Comparison of ENCODE assay signal across 16 cellular contexts in genomic region chr14:104373855-104374717, GRCh38.
DNase-seq lines count a peak whose midpoint lies in the region; ATAC-seq and TF ChIP-seq lines count a peak whose summit lies in the region.
"Had no signal": no experiment of that assay in that cellular context is flagged by ENCODE, and none has a peak within 500 bp of the region (broad histone marks: within the 10 kb centered on the region; RNA-seq: fewer than 3 reads in every experiment).

No MANE protein-coding gene starts in this region.

- H2BK15ac ChIP-seq in neuronal stem cell (ENCODE audit: low read length), result peak overlapping the region; percentile 77

- H2BK12ac ChIP-seq in neuronal stem cell (ENCODE audit: low read length), result peak overlapping the region; percentile 95

- H3K9ac ChIP-seq in neuronal stem cell (ENCODE audit: low read depth, low read length, poor library complexity), result peak overlapping the region; percentile 16

- no peak for ATAC-seq in Right ventricle myocardium inferior
- ATAC-seq in left ventricle myocardium superior, result no peak
- no peak for ATAC-seq in HG03045 (IDR thresholded peaks at IDR 0.05; ENCODE audit: unreplicated experiment)
- ATAC-seq: GM12878 had no signal

- no peak overlapping the region for H4K8ac ChIP-seq in neuronal stem cell (ENCODE audit: low read depth, low read length)

- no peak for TF ChIP-seq CTCF in HEK293 (tag by site-specific recombination; IDR thresholded peaks at IDR 0.05)
- no peak for TF ChIP-seq CTCF in endothelial cell (IDR thresholded peaks at IDR 0.05; ENCODE audit: unreplicated experiment)

- peak overlapping the region; percentile 80 for H2BK5ac ChIP-seq in neuronal stem cell (ENCODE audit: low read length)

- H4K91ac ChIP-seq in neuronal stem cell (ENCODE audit: low read depth, low read length, poor library complexity), result peak overlapping the region; percentile 79

- POLR2A ChIA-PET in HEK293 (lab: Yijun Ruan, JAX), result no interaction called here

- no peak overlapping the region for H3K4me2 ChIP-seq in neuronal stem cell (ENCODE audit: insufficient read depth, low read length, poor library complexity, severe bottlenecking)

- H3K23ac ChIP-seq in neuronal stem cell (ENCODE audit: low read depth, low read length, poor library complexity), result peak overlapping the region; percentile 53

- H3K36me3 ChIP-seq in HEK293 (ENCODE audit: control insufficient read depth in 2 of 2, insufficient read depth in 1 of 2, low read length in 2 of 2) (no peaks in the 10 kb centered on the region), neuronal stem cell (replicated peaks in 1 of 2; ENCODE audit: control insufficient read depth in 2 of 2, insufficient read depth in 2 of 2, low read length in 2 of 2) (no peaks in the 10 kb centered on the region)
- H3K36me3 ChIP-seq: HAP-1 had no signal

- H3K9me3 Mint-ChIP-seq in endothelial cell (ENCODE audit: unreplicated experiment), result no peaks in the 10 kb centered on the region

- DNase-seq in Right ventricle myocardium inferior (ENCODE audit: missing footprints) (peak; percentile 58), cardiac septum (ENCODE audit: low spot score) (no peak), left ventricle myocardium superior (peak; percentile 10), neuronal stem cell (ENCODE audit: low spot score) (no peak), endothelial cell (ENCODE audit: low spot score) (no peak)
- DNase-seq in activated CD4-positive, alpha-beta T cell treated with anti-CD3 and anti-CD28 coated beads for 1 hour, result no peak
- DNase-seq: ACHN; CD4-positive, alpha-beta memory T cell; GOT3; IMR-90 had no signal

- CTCF ChIA-PET in HEK293 (lab: Yijun Ruan, JAX), result no interaction called here

- peak overlapping the region; percentile 90 for H2AK5ac ChIP-seq in neuronal stem cell (ENCODE audit: low read depth, low read length)

- intact Hi-C loops in Right ventricle myocardium inferior (cut with DNase I) (no loop called here), cardiac septum (cut with DNase I) (no loop called here), left ventricle myocardium superior (cut with micrococcal nuclease) (no loop called here)

- peaks cover 6% of the 10 kb centered on the region for H3K27me3 Mint-ChIP-seq in endothelial cell (ENCODE audit: unreplicated experiment)
- H3K27me3 Mint-ChIP-seq: CD4-positive, alpha-beta memory T cell had no signal

- peak overlapping the region; percentile 73 for H3K14ac ChIP-seq in neuronal stem cell (ENCODE audit: low read length)

- no peak overlapping the region for H3K27ac ChIP-seq in HEK293 (ENCODE audit: extremely low read depth, low read depth, low read length)
- no peak overlapping the region for H3K27ac ChIP-seq in neuronal stem cell (replicated peaks; ENCODE audit: low read length)
- H3K27ac ChIP-seq: C4-2B had no signal

- no peaks in the 10 kb centered on the region for H3K4me1 Mint-ChIP-seq in endothelial cell (ENCODE audit: unreplicated experiment)
- H3K4me1 Mint-ChIP-seq: B cell had no signal

- H3K27ac Mint-ChIP-seq in endothelial cell (ENCODE audit: unreplicated experiment), result no peak overlapping the region
- H3K27ac Mint-ChIP-seq: B cell had no signal

- H3K4me3 Mint-ChIP-seq in endothelial cell (ENCODE audit: unreplicated experiment), result no peak overlapping the region
- H3K4me3 Mint-ChIP-seq: B cell; CD4-positive, alpha-beta memory T cell had no signal

- H3K79me1 ChIP-seq in neuronal stem cell (ENCODE audit: low read depth, low read length), result no peaks in the 10 kb centered on the region

- H3K36me3 Mint-ChIP-seq in endothelial cell (ENCODE audit: low read depth, unreplicated experiment), result no peaks in the 10 kb centered on the region

- peak overlapping the region; percentile 74 for H3K18ac ChIP-seq in neuronal stem cell (ENCODE audit: low read length)

- H3K4me3 ChIP-seq in HEK293 (ENCODE audit: low read depth, low read length) (no peak overlapping the region), neuronal stem cell (ENCODE audit: low read length in 2 of 2) (no peak overlapping the region)
- H3K4me3 ChIP-seq: GM12878, HAP-1 had no signal

- no peak overlapping the region for H3K4ac ChIP-seq in neuronal stem cell (ENCODE audit: low read length)

- H2AFZ ChIP-seq in neuronal stem cell (ENCODE audit: low read length), result no peak overlapping the region

- WGBS in neuronal stem cell (ENCODE audit: extremely low coverage in 2 of 2, insufficient read length in 2 of 2, insufficient replicate concordance in 1 of 2), 2 donors, result no CpG with 5 or more reads among the region's 33 CpGs

- H2BK120ac ChIP-seq in neuronal stem cell (ENCODE audit: low read depth, low read length), result no peak overlapping the region

- no peaks in the 10 kb centered on the region for H3K9me3 ChIP-seq in HEK293 (ENCODE audit: control insufficient read depth, insufficient read depth, low read depth, low read length)
- H3K9me3 ChIP-seq in neuronal stem cell (replicated peaks in 1 of 2; ENCODE audit: control insufficient read depth in 2 of 2, insufficient read depth in 1 of 2, low read depth in 1 of 2, low read length in 2 of 2), result peaks cover 0 to 3% of the 10 kb centered on the region in 2 donors
- H3K9me3 ChIP-seq: HAP-1 had no signal

- H3K27me3 ChIP-seq in neuronal stem cell (ENCODE audit: control insufficient read depth in 3 of 3, insufficient read depth in 3 of 3, low read depth in 1 of 3, low read length in 3 of 3), result peaks cover 0 to 18% (median 0%) of the 10 kb centered on the region in 3 experiments

- H3K4me1 ChIP-seq in HEK293 (ENCODE audit: control insufficient read depth, insufficient read depth, low read length), result no peaks in the 10 kb centered on the region
- peaks cover 0 to 2% of the 10 kb centered on the region in 2 donors for H3K4me1 ChIP-seq in neuronal stem cell (ENCODE audit: control insufficient read depth in 2 of 2, insufficient read depth in 1 of 2, low read depth in 1 of 2, low read length in 2 of 2)
- H3K4me1 ChIP-seq: HAP-1 had no signal

TF ChIP-seq in HEK293, 187 proteins besides CTCF, POLR2A, EP300 and RAD21:
- TF ChIP-seq INSM2 (tag by site-specific recombination; IDR thresholded peaks at IDR 0.05) (no peak), ZNF76 (tag by site-specific recombination; IDR thresholded peaks at IDR 0.05; ENCODE audit: borderline replicate concordance, low read depth) (no peak), ZNF175 (tag by site-specific recombination; IDR thresholded peaks at IDR 0.05) (no peak), EGR2 (tag by site-specific recombination; IDR thresholded peaks at IDR 0.05; ENCODE audit: low read depth) (peak; percentile 62), ZBTB8A (tag by site-specific recombination; IDR thresholded peaks at IDR 0.05) (no peak), ZFHX2 (tag by site-specific recombination; conservative IDR thresholded peaks at IDR 0.05) (peak; percentile 79), ZNF174 (tag by site-specific recombination; IDR thresholded peaks at IDR 0.05) (no peak), ZNF157 (tag by site-specific recombination; IDR thresholded peaks at IDR 0.05) (no peak), ZNF521 (tag by site-specific recombination; IDR thresholded peaks at IDR 0.05) (no peak)

Comparison
In these comparisons a context has a peak if more than half of its experiments do, and no peak if none do; other contexts are left out.
1. DNase-seq: peak in Right ventricle myocardium inferior (single experiment) and left ventricle myocardium superior (single experiment); none in cardiac septum (single experiment), neuronal stem cell (single experiment), activated CD4-positive, alpha-beta T cell treated with anti-CD3 and anti-CD28 coated beads for 1 hour (single experiment) and endothelial cell (single experiment).